In the genomic region with DNA sequence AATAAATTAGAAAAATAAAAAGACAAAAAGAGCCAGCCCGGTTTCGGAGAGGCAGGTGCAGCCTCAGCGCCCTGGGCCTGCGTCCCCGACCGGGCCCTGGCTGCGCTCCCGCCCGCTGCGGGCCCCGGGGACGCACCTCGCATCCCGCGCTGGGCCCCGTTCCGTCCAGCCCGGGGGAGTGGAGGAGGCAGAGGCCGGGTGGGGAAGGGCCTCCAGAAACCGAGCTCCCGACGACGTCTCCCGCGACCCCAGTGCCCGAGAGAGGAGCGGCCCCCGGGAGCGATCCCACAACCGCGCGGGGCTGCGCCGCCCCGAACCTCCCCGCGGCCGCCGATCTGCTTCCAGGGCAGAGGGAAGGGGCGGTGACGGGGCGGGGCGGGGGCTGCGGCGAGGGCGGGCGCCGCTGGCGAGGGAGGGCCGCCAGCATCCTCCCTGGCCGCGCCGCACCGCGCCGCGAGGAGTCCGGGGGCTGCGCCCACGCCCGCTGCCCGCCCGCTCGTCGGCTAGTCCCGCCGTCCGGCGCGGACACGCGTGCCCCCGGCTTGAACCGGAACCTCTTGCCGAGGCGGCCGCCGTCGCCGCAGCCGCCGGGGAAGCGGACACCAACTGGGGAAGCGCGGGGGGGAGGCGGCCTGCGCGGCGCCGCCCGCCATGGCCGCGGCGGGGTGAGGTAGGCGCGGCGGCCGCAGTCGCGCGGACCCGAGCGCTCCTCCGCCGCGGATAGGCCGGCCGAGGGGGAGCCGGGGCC, we compare ENCODE assay signal across 8 cellular contexts. TPM values are rescaled to one million over a fixed set of nuclear protein-coding genes. Genes with fewer than 3 reads are reported as not detected.
DNase-seq lines count a peak whose midpoint lies in the region; ATAC-seq and TF ChIP-seq lines count a peak whose summit lies in the region.

A gene (plus strand): TSS at position 426 of the 748 bp plus-strand sequence. CDS start 545 bp downstream, outside the sequence.

- no peak for TF ChIP-seq EP300 in gastroesophageal sphincter (IDR thresholded peaks at IDR 0.05)

- ATAC-seq in GM19463 (IDR thresholded peaks at IDR 0.05; ENCODE audit: unreplicated experiment) (peak; percentile 64), gastroesophageal sphincter (peak; percentile 88)

- H3K27ac ChIP-seq in CD8-positive, alpha-beta memory T cell (ENCODE audit: low read depth, low read length) = peak within 1 kb of the TSS; percentile 68
- H3K27ac ChIP-seq in gastroesophageal sphincter (peak within 1 kb of the TSS; percentile 72 to 93 (median 92)), neutrophil (peak within 1 kb of the TSS; percentile 81)

- WGBS in gastroesophageal sphincter (ENCODE audit: low coverage in 1 of 2), 2 donors = 0% methylated on average over 2 to 16 of the region's 109 CpGs

- TF ChIP-seq POLR2A in Raji (IDR thresholded peaks at IDR 0.05; ENCODE audit: insufficient read depth, low read depth, low read length) = peak; percentile 82
- TF ChIP-seq POLR2A in gastroesophageal sphincter (IDR thresholded peaks at IDR 0.05) = peak; percentile 51 to 64

- no peaks in the 10 kb centered on the region for H3K9me3 ChIP-seq in CD8-positive, alpha-beta memory T cell (ENCODE audit: low read length)
- no peaks in the 10 kb centered on the region for H3K9me3 ChIP-seq in gastroesophageal sphincter
- no peaks in the 10 kb centered on the region for H3K9me3 ChIP-seq in neutrophil

- peak within 1 kb of the TSS; percentile 77 for H3K4me3 ChIP-seq in CD8-positive, alpha-beta memory T cell (ENCODE audit: low read length)
- H3K4me3 ChIP-seq in gastroesophageal sphincter (peak within 1 kb of the TSS; percentile 81 to 86), neutrophil (ENCODE audit: low read depth in 1 of 2, low read length in 1 of 2) (peak within 1 kb of the TSS; percentile 86 to 99)

- CTCF ChIA-PET in CD8-positive, alpha-beta memory T cell (lab: Charles Lee) = no interaction called here

- no peaks in the 10 kb centered on the region for H3K9me3 Mint-ChIP-seq in CD8-positive, alpha-beta memory T cell

- no peaks in the 10 kb centered on the region for H3K27me3 Mint-ChIP-seq in CD8-positive, alpha-beta memory T cell

- H3K36me3 Mint-ChIP-seq in CD8-positive, alpha-beta memory T cell = peaks cover 0 to 18% (median 2%) of the 10 kb centered on the region in 3 donors

- peak within 1 kb of the TSS; percentile 85 to 96 (median 92) for H3K4me3 Mint-ChIP-seq in CD8-positive, alpha-beta memory T cell

- no peaks in the 10 kb centered on the region for H3K36me3 ChIP-seq in CD8-positive, alpha-beta memory T cell (ENCODE audit: insufficient read depth, low read length)
- H3K36me3 ChIP-seq in gastroesophageal sphincter (no peaks in the 10 kb centered on the region), neutrophil (peaks cover 9% of the 10 kb centered on the region)

- H3K4me1 ChIP-seq in CD8-positive, alpha-beta memory T cell (ENCODE audit: insufficient read depth, low read length) = peaks cover 43% of the 10 kb centered on the region
- H3K4me1 ChIP-seq in gastroesophageal sphincter (peaks cover 17 to 81% (median 29%) of the 10 kb centered on the region in 3 donors), neutrophil (ENCODE audit: control insufficient read depth in 1 of 2, insufficient read depth in 1 of 2, low read depth in 1 of 2, low read length in 1 of 2) (peaks cover 30 to 39% of the 10 kb centered on the region in 2 experiments)

- peaks cover 64 to 80% (median 76%) of the 10 kb centered on the region in 3 donors for H3K4me1 Mint-ChIP-seq in CD8-positive, alpha-beta memory T cell

- peak in 1 of 4 experiments; percentile 12 for TF ChIP-seq CTCF in gastroesophageal sphincter (IDR thresholded peaks at IDR 0.05)
- no peak for TF ChIP-seq CTCF in neutrophil (IDR thresholded peaks at IDR 0.05)
- no peak for TF ChIP-seq CTCF in subcutaneous adipose tissue (IDR thresholded peaks at IDR 0.05; ENCODE audit: low read depth)

- no peaks in the 10 kb centered on the region for H3K27me3 ChIP-seq in CD8-positive, alpha-beta memory T cell (ENCODE audit: insufficient read depth, low read length, poor library complexity, severe bottlenecking)
- H3K27me3 ChIP-seq in gastroesophageal sphincter = no peaks in the 10 kb centered on the region
- H3K27me3 ChIP-seq in neutrophil = no peaks in the 10 kb centered on the region

- H3K27ac Mint-ChIP-seq in CD8-positive, alpha-beta memory T cell = peak within 1 kb of the TSS; percentile 81 to 93 (median 90)

- POLR2A ChIA-PET in CD8-positive, alpha-beta memory T cell (lab: Charles Lee) = no interaction called here

- peak; percentile 69 to 83 (median 75) for DNase-seq in CD8-positive, alpha-beta memory T cell
- DNase-seq in HK-2 (ENCODE audit: unreplicated experiment) = peak; percentile 67
- peak; percentile 62 for DNase-seq in activated gamma-delta T cell treated with anti-CD3 and anti-CD28 coated beads, Interleukin-2, amount 50 U/mL, for 16 hours (ENCODE audit: low read depth)

RNA-seq across cellular contexts. Expression of the gene that starts here (rescaled TPM):
- total RNA-seq in CD8-positive, alpha-beta memory T cell = 10 to 100 TPM; 58.4 to 65.2 TPM
- 15.1 TPM for polyA plus RNA-seq in CD8-positive, alpha-beta memory T cell
- total RNA-seq in gastroesophageal sphincter (100 to 1,000 TPM in 1 of 4 donors, 10 to 100 TPM in 3; 35.5 to 106 (median 63.2) TPM), subcutaneous adipose tissue (10 to 100 TPM; 39.2 to 47.8 (median 40.9) TPM)

Comparison
In these comparisons a context has a peak if more than half of its experiments do, and no peak if none do; other contexts are left out.
1. Peak in every context shown above with its lines: DNase-seq, ATAC-seq, H3K4me3 ChIP-seq and H3K27ac ChIP-seq.